21 cellular contexts compared by ENCODE assay signal in genomic region chr20:50263831-50264230, GRCh38.
DNase-seq lines count a peak whose midpoint lies in the region; ATAC-seq, FAIRE-seq and TF ChIP-seq lines count a peak whose summit lies in the region.
"Had no signal": no experiment of that assay in that cellular context is flagged by ENCODE, and none has a peak within 500 bp of the region (broad histone marks: within the 10 kb centered on the region; RNA-seq: fewer than 3 reads in every experiment).

No MANE protein-coding gene starts in this region.

- H3K9me3 ChIP-seq in A549 (no peaks in the 10 kb centered on the region), neutrophil (no peaks in the 10 kb centered on the region), neural progenitor cell (ENCODE audit: low read depth) (no peaks in the 10 kb centered on the region)
- H3K9me3 ChIP-seq: BLaER1, Caco-2, HAP-1 had no signal

- no peak overlapping the region for H3K9ac ChIP-seq in neural progenitor cell
- H3K9ac ChIP-seq: BLaER1 had no signal

- H3K36me3 ChIP-seq in GM23338 (ENCODE audit: insufficient read depth) (no peaks in the 10 kb centered on the region), neutrophil (no peaks in the 10 kb centered on the region), neural progenitor cell (no peaks in the 10 kb centered on the region)
- H3K36me3 ChIP-seq: BLaER1, HAP-1 had no signal

- WGBS in A549 (ENCODE audit: missing lambda C conversion rate) = 96% methylated on average over 3 of the region's 3 CpGs

- H3K4me1 Mint-ChIP-seq in GM23338 (peaks cover 23% of the 10 kb centered on the region), WTC11 (peaks cover 27% of the 10 kb centered on the region), neural progenitor cell (peaks cover 14% of the 10 kb centered on the region)
- peaks cover 72% of the 10 kb centered on the region for H3K4me1 Mint-ChIP-seq in dendritic cell treated with granulocyte-macrophage colony-stimulating factor and Interleukin-4, amounts not matched to agents 40 ng/mL and 50 ng/mL, for 4 days (ENCODE audit: low read depth)
- H3K4me1 Mint-ChIP-seq: B cell; CD4-positive, CD25-positive, alpha-beta regulatory T cell had no signal

- H4K20me1 ChIP-seq in GM23338 (replicated peaks; ENCODE audit: insufficient read depth) = no peaks in the 10 kb centered on the region
- H4K20me1 ChIP-seq in neural progenitor cell (ENCODE audit: low read depth) = no peaks in the 10 kb centered on the region
- H4K20me1 ChIP-seq: BLaER1 had no signal

- CTCF ChIA-PET in A549 (lab: Yijun Ruan, JAX) = interaction anchor here (0.8 to 1.9 kb wide), 5 partner anchors 8 to 184 kb away, joined by 3 to 4 read pairs (median 3); no protein-coding TSS in a partner anchor
- CTCF ChIA-PET in WTC11 (lab: Charles Lee) = interaction anchor here (1.6 kb wide), 1 partner anchor 18 kb away, joined by 4 read pairs; no protein-coding TSS in a partner anchor

- H3K27me3 Mint-ChIP-seq in GM23338 (ENCODE audit: insufficient read depth, low read depth, poor library complexity) (peaks cover 14% of the 10 kb centered on the region), WTC11 (ENCODE audit: low read depth) (no peaks in the 10 kb centered on the region), neural progenitor cell (ENCODE audit: insufficient read depth, low read depth) (peaks cover 15% of the 10 kb centered on the region)
- H3K27me3 Mint-ChIP-seq in dendritic cell treated with granulocyte-macrophage colony-stimulating factor and Interleukin-4, amounts not matched to agents 40 ng/mL and 50 ng/mL, for 4 days = no peaks in the 10 kb centered on the region
- H3K27me3 Mint-ChIP-seq: B cell had no signal

- intact Hi-C loops in dendritic cell treated with granulocyte-macrophage colony-stimulating factor and Interleukin-4, amounts not matched to agents 40 ng/mL and 50 ng/mL, for 4 days (cut with micrococcal nuclease) = no loop called here

- H2AFZ ChIP-seq in GM23338 (no peak overlapping the region), neural progenitor cell (replicated peaks) (no peak overlapping the region)

- POLR2A ChIA-PET in A549 (lab: Yijun Ruan, JAX) = no interaction called here
- POLR2A ChIA-PET in WTC11 (lab: Charles Lee) = interaction anchor here (0.6 kb wide), 1 partner anchor 189 kb away, joined by 6 read pairs; no protein-coding TSS in a partner anchor

- H3K9me2 ChIP-seq in GM23338 (ENCODE audit: insufficient read depth) = no peaks in the 10 kb centered on the region

- no peak for FAIRE-seq in A549 (lab: Jason Lieb, UNC)
- FAIRE-seq: G401.6, GM12892, H54 had no signal

- H3K4me2 ChIP-seq in A549 (no peak overlapping the region), GM23338 (no peak overlapping the region), neural progenitor cell (no peak overlapping the region)
- H3K4me2 ChIP-seq: BLaER1 had no signal

- H3K27ac Mint-ChIP-seq in GM23338 = no peak overlapping the region
- peak overlapping the region; percentile 77 for H3K27ac Mint-ChIP-seq in dendritic cell treated with granulocyte-macrophage colony-stimulating factor and Interleukin-4, amounts not matched to agents 40 ng/mL and 50 ng/mL, for 4 days
- no peak overlapping the region for H3K27ac Mint-ChIP-seq in WTC11
- no peak overlapping the region for H3K27ac Mint-ChIP-seq in neural progenitor cell
- H3K27ac Mint-ChIP-seq: B cell; CD4-positive, CD25-positive, alpha-beta regulatory T cell; CD8-positive, alpha-beta T cell had no signal

- H3K27me3 ChIP-seq in GM23338 (ENCODE audit: insufficient read depth) = no peaks in the 10 kb centered on the region
- H3K27me3 ChIP-seq in neutrophil = no peaks in the 10 kb centered on the region
- no peaks in the 10 kb centered on the region for H3K27me3 ChIP-seq in neural progenitor cell
- H3K27me3 ChIP-seq: BLaER1 had no signal

- TF ChIP-seq CTCF in A549 (IDR thresholded peaks at IDR 0.05) (no peak), GM23338 (conservative IDR thresholded peaks at IDR 0.05; ENCODE audit: low read depth in 2 of 2) (no peak), neutrophil (IDR thresholded peaks at IDR 0.05) (no peak), WTC11 (IDR thresholded peaks at IDR 0.05) (no peak), neural progenitor cell (IDR thresholded peaks at IDR 0.05) (no peak)

- no peak for TF ChIP-seq RAD21 in A549 (conservative IDR thresholded peaks at IDR 0.05 in 1 of 2, IDR thresholded peaks at IDR 0.05 in 1 of 2)

- H3K27ac ChIP-seq in A549 = peak overlapping the region; percentile 10 to 50; a peak in 4 of 6 replicates
- 0 out of 2 replicates have a peak overlapping the region, but pooled peaks have one; percentile 45 for H3K27ac ChIP-seq in GM23338 (ENCODE audit: low read depth)
- peak overlapping the region; percentile 23 for H3K27ac ChIP-seq in neutrophil
- H3K27ac ChIP-seq in neural progenitor cell = no peak overlapping the region
- H3K27ac ChIP-seq: BLaER1, C4-2B had no signal

- no peaks in the 10 kb centered on the region for H3K36me3 Mint-ChIP-seq in GM23338 (ENCODE audit: low read depth)
- H3K36me3 Mint-ChIP-seq in dendritic cell treated with granulocyte-macrophage colony-stimulating factor and Interleukin-4, amounts not matched to agents 40 ng/mL and 50 ng/mL, for 4 days (ENCODE audit: low read depth) = no peaks in the 10 kb centered on the region
- no peaks in the 10 kb centered on the region for H3K36me3 Mint-ChIP-seq in WTC11
- H3K36me3 Mint-ChIP-seq in neural progenitor cell = no peaks in the 10 kb centered on the region
- H3K36me3 Mint-ChIP-seq: CD4-positive, CD25-positive, alpha-beta regulatory T cell; CD8-positive, alpha-beta T cell had no signal

- TF ChIP-seq POLR2A in A549 (IDR thresholded peaks at IDR 0.05; ENCODE audit: low read length) = no peak

- no peaks in the 10 kb centered on the region for H3F3A ChIP-seq in GM23338 (replicated peaks; ENCODE audit: low read depth)
- H3F3A ChIP-seq in neural progenitor cell (ENCODE audit: low read depth) = no peaks in the 10 kb centered on the region

- TF ChIP-seq EP300 in A549 (IDR thresholded peaks at IDR 0.05) = no peak

- no peak for DNase-seq in A549 (ENCODE audit: low read depth in 1 of 2, low spot score in 1 of 2)
- no peak for DNase-seq in GM23338 (ENCODE audit: low spot score)
- no peak for DNase-seq in HUDEP-2 (lab: John Stamatoyannopoulos, UW; ENCODE audit: unreplicated experiment in 76 of 76)
- DNase-seq in WTC11 (ENCODE audit: low spot score) = no peak
- no peak for DNase-seq in neural progenitor cell (ENCODE audit: low spot score)
- DNase-seq: Caco-2; CD4-positive, CD25-positive, alpha-beta regulatory T cell; CD8-positive, alpha-beta T cell; DMS153; DND-41; GOT3 had no signal

- ATAC-seq in A549 = no peak
- ATAC-seq in GM23338 = no peak
- no peak for ATAC-seq in GM19395 (IDR thresholded peaks at IDR 0.05; ENCODE audit: unreplicated experiment)
- ATAC-seq in WTC11 = no peak
- ATAC-seq: CD8-positive, alpha-beta T cell had no signal

- H3K4me3 Mint-ChIP-seq in GM23338 = no peak overlapping the region
- H3K4me3 Mint-ChIP-seq in dendritic cell treated with granulocyte-macrophage colony-stimulating factor and Interleukin-4, amounts not matched to agents 40 ng/mL and 50 ng/mL, for 4 days = no peak overlapping the region
- no peak overlapping the region for H3K4me3 Mint-ChIP-seq in WTC11
- H3K4me3 Mint-ChIP-seq in neural progenitor cell = no peak overlapping the region
- H3K4me3 Mint-ChIP-seq: B cell; CD4-positive, CD25-positive, alpha-beta regulatory T cell; CD8-positive, alpha-beta T cell had no signal

- H3K9me3 Mint-ChIP-seq in GM23338 (no peaks in the 10 kb centered on the region), WTC11 (no peaks in the 10 kb centered on the region), neural progenitor cell (no peaks in the 10 kb centered on the region)
- no peaks in the 10 kb centered on the region for H3K9me3 Mint-ChIP-seq in dendritic cell treated with granulocyte-macrophage colony-stimulating factor and Interleukin-4, amounts not matched to agents 40 ng/mL and 50 ng/mL, for 4 days
- H3K9me3 Mint-ChIP-seq: CD4-positive, CD25-positive, alpha-beta regulatory T cell; CD8-positive, alpha-beta T cell had no signal

- H3K79me2 ChIP-seq in GM23338 (replicated peaks; ENCODE audit: insufficient read depth) (no peaks in the 10 kb centered on the region), neural progenitor cell (ENCODE audit: low read depth) (no peaks in the 10 kb centered on the region)

- no peak overlapping the region for H3K4me3 ChIP-seq in A549
- H3K4me3 ChIP-seq in GM23338 = no peak overlapping the region
- H3K4me3 ChIP-seq in neutrophil (ENCODE audit: low read depth in 1 of 2, low read length in 1 of 2) = no peak overlapping the region
- no peak overlapping the region for H3K4me3 ChIP-seq in neural progenitor cell
- H3K4me3 ChIP-seq: BLaER1, HAP-1 had no signal

- peaks cover 54% of the 10 kb centered on the region for H3K4me1 ChIP-seq in A549
- H3K4me1 ChIP-seq in GM23338 (ENCODE audit: insufficient read depth) = peaks cover 5% of the 10 kb centered on the region; the same call in 1 of the 2 replicates
- peaks cover 59 to 67% of the 10 kb centered on the region in 2 experiments for H3K4me1 ChIP-seq in neutrophil (ENCODE audit: control insufficient read depth in 1 of 2, insufficient read depth in 1 of 2, low read depth in 1 of 2, low read length in 1 of 2)
- peaks cover 8% of the 10 kb centered on the region for H3K4me1 ChIP-seq in neural progenitor cell

TF ChIP-seq in A549, 52 proteins besides CTCF, POLR2A, EP300 and RAD21 (continues in another document):
- no peak for TF ChIP-seq HOXB13 (CRISPR knock-in tag; IDR thresholded peaks at IDR 0.05; ENCODE audit: low read depth)
- no peak for TF ChIP-seq EHMT2 (IDR thresholded peaks at IDR 0.05; ENCODE audit: low read depth)
- no peak for TF ChIP-seq HDAC2 (IDR thresholded peaks at IDR 0.05)
- no peak for TF ChIP-seq FOXS1 (CRISPR knock-in tag; IDR thresholded peaks at IDR 0.05)
- no peak for TF ChIP-seq NFE2L2 (conservative IDR thresholded peaks at IDR 0.05; ENCODE audit: low read length)
- TF ChIP-seq EHF (CRISPR knock-in tag; IDR thresholded peaks at IDR 0.05) = no peak

TF ChIP-seq in WTC11, 78 proteins besides CTCF, POLR2A, EP300 and RAD21 (continues in another document):
- TF ChIP-seq TEAD4 (CRISPR knock-in tag; IDR thresholded peaks at IDR 0.05) = no peak
- no peak for TF ChIP-seq CBFB (CRISPR knock-in tag; IDR thresholded peaks at IDR 0.05; ENCODE audit: low read depth)
- TF ChIP-seq TEAD1 (CRISPR knock-in tag; IDR thresholded peaks at IDR 0.05) = no peak
- TF ChIP-seq GRHL2 (CRISPR knock-in tag; IDR thresholded peaks at IDR 0.05; ENCODE audit: insufficient replicate concordance, severe bottlenecking) = no peak
- no peak for TF ChIP-seq E2F4 (CRISPR knock-in tag; IDR thresholded peaks at IDR 0.05; ENCODE audit: borderline replicate concordance, low read depth)
- TF ChIP-seq SMAD3 (CRISPR knock-in tag; IDR thresholded peaks at IDR 0.05; ENCODE audit: borderline replicate concordance) = no peak
